Comparison of ENCODE assay signal across 1 cellular context in genomic region chr10:201328-201771, GRCh38.
TF ChIP-seq lines count a peak whose summit lies in the region.

No MANE protein-coding gene starts in this region.

TF ChIP-seq in SK-N-SH, 30 proteins besides CTCF, POLR2A, EP300 and RAD21:
- TF ChIP-seq FOXM1 (IDR thresholded peaks at IDR 0.05; ENCODE audit: low read depth) (no peak), NRF1 (IDR thresholded peaks at IDR 0.05; ENCODE audit: low read depth, low read length) (no peak), RXRA (IDR thresholded peaks at IDR 0.05; ENCODE audit: borderline replicate concordance, low read depth) (no peak), GATA2 (CRISPR knock-in tag; IDR thresholded peaks at IDR 0.05) (no peak), TAF1 (IDR thresholded peaks at IDR 0.05; ENCODE audit: borderline replicate concordance, low read depth, low read length) (no peak), FOSL2 (IDR thresholded peaks at IDR 0.05; ENCODE audit: borderline replicate concordance, low read depth) (no peak), RCOR1 (IDR thresholded peaks at IDR 0.05; ENCODE audit: low read length) (no peak), JUND (IDR thresholded peaks at IDR 0.05) (no peak), NFIC (IDR thresholded peaks at IDR 0.05; ENCODE audit: borderline replicate concordance) (no peak), GABPA (IDR thresholded peaks at IDR 0.05; ENCODE audit: low read depth) (no peak), IRF3 (IDR thresholded peaks at IDR 0.05; ENCODE audit: low read depth, low read length) (no peak), MEF2A (IDR thresholded peaks at IDR 0.05; ENCODE audit: borderline replicate concordance, low read depth) (no peak), YY1 (IDR thresholded peaks at IDR 0.05; ENCODE audit: low read depth) (no peak), EZH2phosphoT487 (IDR thresholded peaks at IDR 0.05; ENCODE audit: borderline replicate concordance, low read depth) (no peak), POLR2AphosphoS5 (IDR thresholded peaks at IDR 0.05; ENCODE audit: low read depth, low read length) (no peak), TCF12 (IDR thresholded peaks at IDR 0.05) (no peak)
- TF ChIP-seq, protein P1, sequence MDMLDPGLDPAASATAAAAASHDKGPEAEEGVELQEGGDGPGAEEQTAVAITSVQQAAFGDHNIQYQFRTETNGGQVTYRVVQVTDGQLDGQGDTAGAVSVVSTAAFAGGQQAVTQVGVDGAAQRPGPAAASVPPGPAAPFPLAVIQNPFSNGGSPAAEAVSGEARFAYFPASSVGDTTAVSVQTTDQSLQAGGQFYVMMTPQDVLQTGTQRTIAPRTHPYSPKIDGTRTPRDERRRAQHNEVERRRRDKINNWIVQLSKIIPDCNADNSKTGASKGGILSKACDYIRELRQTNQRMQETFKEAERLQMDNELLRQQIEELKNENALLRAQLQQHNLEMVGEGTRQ (IDR thresholded peaks at IDR 0.05; ENCODE audit: borderline replicate concordance, low read depth, low read length): no peak
- TF ChIP-seq, protein P2, sequence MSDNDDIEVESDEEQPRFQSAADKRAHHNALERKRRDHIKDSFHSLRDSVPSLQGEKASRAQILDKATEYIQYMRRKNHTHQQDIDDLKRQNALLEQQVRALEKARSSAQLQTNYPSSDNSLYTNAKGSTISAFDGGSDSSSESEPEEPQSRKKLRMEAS (IDR thresholded peaks at IDR 0.05; ENCODE audit: low read depth): no peak
- TF ChIP-seq, protein P3, sequence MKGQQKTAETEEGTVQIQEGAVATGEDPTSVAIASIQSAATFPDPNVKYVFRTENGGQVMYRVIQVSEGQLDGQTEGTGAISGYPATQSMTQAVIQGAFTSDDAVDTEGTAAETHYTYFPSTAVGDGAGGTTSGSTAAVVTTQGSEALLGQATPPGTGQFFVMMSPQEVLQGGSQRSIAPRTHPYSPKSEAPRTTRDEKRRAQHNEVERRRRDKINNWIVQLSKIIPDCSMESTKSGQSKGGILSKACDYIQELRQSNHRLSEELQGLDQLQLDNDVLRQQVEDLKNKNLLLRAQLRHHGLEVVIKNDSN (IDR thresholded peaks at IDR 0.05; ENCODE audit: borderline replicate concordance, low read depth): no peak
